ENCODE assay signal across 15 cellular contexts in genomic region chr7:129698516-129699418, GRCh38.
A peak's percentile ranks its signal among the peaks of the same experiment; 100 is the strongest.
DNase-seq lines count a peak whose midpoint lies in the region; ATAC-seq and TF ChIP-seq lines count a peak whose summit lies in the region.
"Had no signal": no experiment of that assay in that cellular context is flagged by ENCODE, and none has a peak within 500 bp of the region (broad histone marks: within the 10 kb centered on the region; RNA-seq: fewer than 3 reads in every experiment).

No MANE protein-coding gene starts in this region.

- peaks cover 15% of the 10 kb centered on the region for H3K36me3 Mint-ChIP-seq in T-helper 2 cell treated with Interferon-gamma antibody and Interleukin-4, amounts not matched to agents 5 μg/mL and 100 μg/mL, for 36 hours (ENCODE audit: low read depth)
- peaks cover 7% of the 10 kb centered on the region for H3K36me3 Mint-ChIP-seq in activated naive CD8-positive, alpha-beta T cell treated with anti-CD3 and anti-CD28 coated beads, Interleukin-2, amount 50 U/mL, for 24 hours (ENCODE audit: low read depth)
- peaks cover 5% of the 10 kb centered on the region; the same call in 1 of the 2 replicates for H3K36me3 Mint-ChIP-seq in HFFc6 (ENCODE audit: low read depth)

- no peak for ATAC-seq in activated naive CD8-positive, alpha-beta T cell treated with anti-CD3 and anti-CD28 coated beads, Interleukin-2, amount 50 U/mL, for 24 hours
- ATAC-seq: CD8-positive, alpha-beta T cell; GM12878; heart left ventricle; upper lobe of right lung had no signal

- no peak for TF ChIP-seq CTCF in HFFc6 (IDR thresholded peaks at IDR 0.05)

- peaks cover 9% of the 10 kb centered on the region for H3K4me1 Mint-ChIP-seq in T-helper 2 cell treated with Interferon-gamma antibody and Interleukin-4, amounts not matched to agents 5 μg/mL and 100 μg/mL, for 36 hours (ENCODE audit: low read depth)
- H3K4me1 Mint-ChIP-seq in activated naive CD8-positive, alpha-beta T cell treated with anti-CD3 and anti-CD28 coated beads, Interleukin-2, amount 50 U/mL, for 24 hours, result peaks cover 7% of the 10 kb centered on the region
- peaks cover 24% of the 10 kb centered on the region for H3K4me1 Mint-ChIP-seq in HFFc6 (ENCODE audit: low read depth)
- H3K4me1 Mint-ChIP-seq: neural progenitor cell had no signal

- in situ Hi-C loops in ACHN (cut with HindIII; ENCODE audit: low pct_ligation_motif_present, low pct_unique_long_range_greater_than_20kb, low sequenced_read_pairs), result no loop called here

- H3K27me3 Mint-ChIP-seq in T-helper 2 cell treated with Interferon-gamma antibody and Interleukin-4, amounts not matched to agents 5 μg/mL and 100 μg/mL, for 36 hours (ENCODE audit: low read depth), result no peaks in the 10 kb centered on the region
- H3K27me3 Mint-ChIP-seq in activated naive CD8-positive, alpha-beta T cell treated with anti-CD3 and anti-CD28 coated beads, Interleukin-2, amount 50 U/mL, for 24 hours, result no peaks in the 10 kb centered on the region
- H3K27me3 Mint-ChIP-seq in HFFc6 (ENCODE audit: insufficient read depth), result peaks cover 1% of the 10 kb centered on the region

- peaks cover 6% of the 10 kb centered on the region; the same call in 1 of the 2 replicates for H3K36me3 ChIP-seq in HUES6 (ENCODE audit: control insufficient read depth, insufficient read depth, low read length)
- H3K36me3 ChIP-seq: neural progenitor cell had no signal

- no peak for DNase-seq in T-helper 2 cell treated with Interferon-gamma antibody and Interleukin-4, amounts not matched to agents 5 μg/mL and 100 μg/mL, for 36 hours (ENCODE audit: low spot score)
- DNase-seq in T-helper 2 cell (no peak), kidney glomerular epithelial cell (lab: John Stamatoyannopoulos, UW) (peak; percentile 16), HFFc6 (no peak), ACHN (no peak), Kasumi-1 (lab: John Stamatoyannopoulos, UW) (no peak)
- DNase-seq in activated naive CD8-positive, alpha-beta T cell treated with anti-CD3 and anti-CD28 coated beads, Interleukin-2, amount 50 U/mL, for 24 hours, result no peak
- DNase-seq: CD8-positive, alpha-beta T cell; heart left ventricle; NCI-H2171; stimulated activated CD4-positive, alpha-beta T cell treated with anti-CD3 and anti-CD28 coated beads, Interleukin-4, amount 100 ng/mL, for 24 hours; upper lobe of right lung had no signal

- H3K27ac Mint-ChIP-seq in T-helper 2 cell treated with Interferon-gamma antibody and Interleukin-4, amounts not matched to agents 5 μg/mL and 100 μg/mL, for 36 hours, result peak overlapping the region; percentile 2
- peak overlapping the region; percentile 38 for H3K27ac Mint-ChIP-seq in activated naive CD8-positive, alpha-beta T cell treated with anti-CD3 and anti-CD28 coated beads, Interleukin-2, amount 50 U/mL, for 24 hours
- H3K27ac Mint-ChIP-seq in HFFc6, result no peak overlapping the region
- H3K27ac Mint-ChIP-seq: CD8-positive, alpha-beta T cell; neural progenitor cell had no signal

- H3K4me1 ChIP-seq in HUES6 (ENCODE audit: control insufficient read depth, insufficient read depth, low read length), result peaks cover 9% of the 10 kb centered on the region
- H3K4me1 ChIP-seq: neural progenitor cell, upper lobe of right lung had no signal

- peak overlapping the region; percentile 32; the same call in 1 of the 2 replicates for H3K27ac ChIP-seq in HUES6 (ENCODE audit: low read depth, low read length)
- H3K27ac ChIP-seq: heart left ventricle, neural progenitor cell, upper lobe of right lung had no signal

- no peak overlapping the region for H3K4me3 ChIP-seq in HUES6 (ENCODE audit: low read depth, low read length)
- H3K4me3 ChIP-seq: GM12878, heart left ventricle, neural progenitor cell, upper lobe of right lung had no signal

- no peak overlapping the region for H3K9ac ChIP-seq in HUES6 (ENCODE audit: low read length)
- H3K9ac ChIP-seq: neural progenitor cell had no signal

- no peak overlapping the region for H3K4me3 Mint-ChIP-seq in T-helper 2 cell treated with Interferon-gamma antibody and Interleukin-4, amounts not matched to agents 5 μg/mL and 100 μg/mL, for 36 hours
- no peak overlapping the region for H3K4me3 Mint-ChIP-seq in activated naive CD8-positive, alpha-beta T cell treated with anti-CD3 and anti-CD28 coated beads, Interleukin-2, amount 50 U/mL, for 24 hours
- H3K4me3 Mint-ChIP-seq in HFFc6, result no peak overlapping the region
- H3K4me3 Mint-ChIP-seq: CD8-positive, alpha-beta T cell; neural progenitor cell had no signal

- no peaks in the 10 kb centered on the region for H3K9me3 ChIP-seq in HUES6 (ENCODE audit: control insufficient read depth, insufficient read depth, low read depth, low read length)
- H3K9me3 ChIP-seq: heart left ventricle, upper lobe of right lung had no signal

- H3K27me3 ChIP-seq in HUES6 (ENCODE audit: control insufficient read depth, insufficient read depth, low read length), result no peaks in the 10 kb centered on the region
- H3K27me3 ChIP-seq: heart left ventricle, neural progenitor cell, upper lobe of right lung had no signal

- H3K9me3 Mint-ChIP-seq in T-helper 2 cell treated with Interferon-gamma antibody and Interleukin-4, amounts not matched to agents 5 μg/mL and 100 μg/mL, for 36 hours, result no peaks in the 10 kb centered on the region
- H3K9me3 Mint-ChIP-seq in activated naive CD8-positive, alpha-beta T cell treated with anti-CD3 and anti-CD28 coated beads, Interleukin-2, amount 50 U/mL, for 24 hours, result no peaks in the 10 kb centered on the region
- H3K9me3 Mint-ChIP-seq in HFFc6, result no peaks in the 10 kb centered on the region
- H3K9me3 Mint-ChIP-seq: CD8-positive, alpha-beta T cell; neural progenitor cell had no signal
